8 cellular contexts compared by ENCODE assay signal in the genomic region with DNA sequence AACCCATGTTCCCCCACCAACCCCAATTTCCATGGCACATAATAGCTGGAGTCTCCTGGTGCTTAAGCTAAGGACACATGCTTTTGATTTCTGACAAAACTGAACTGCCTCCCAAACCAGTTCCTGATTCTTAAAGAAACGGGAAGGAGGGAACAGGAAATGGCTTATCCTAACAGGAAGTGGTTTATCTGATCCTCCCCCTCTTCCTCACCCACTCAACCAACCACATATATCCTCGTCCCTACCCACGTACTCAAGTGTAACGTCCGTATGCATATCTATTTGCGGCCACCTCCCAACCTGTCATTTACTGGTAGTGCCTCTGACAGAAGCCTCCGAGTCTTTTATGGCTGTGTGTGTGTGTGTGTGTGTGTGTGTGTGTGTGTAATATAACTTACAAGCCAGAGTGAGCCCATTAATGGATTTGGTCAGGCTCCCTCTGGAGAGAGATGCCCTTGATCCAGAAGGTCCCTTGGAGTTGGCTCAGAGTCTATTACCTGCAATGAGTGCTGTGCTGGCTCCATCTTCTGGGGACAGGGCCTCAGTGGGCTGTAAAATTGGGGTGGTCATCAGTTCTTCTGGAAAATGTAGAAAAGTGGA. TPM values are rescaled to one million over a fixed set of nuclear protein-coding genes. Genes with fewer than 3 reads are reported as not detected.
DNase-seq lines count a peak whose midpoint lies in the region; ATAC-seq lines count a peak whose summit lies in the region.

No MANE protein-coding gene starts in this region.

- H3K27ac ChIP-seq in mesodermal cell (ENCODE audit: low read depth, low read length, severe bottlenecking), result peak overlapping the region; percentile 47

- DNase-seq in DMS53 (lab: John Stamatoyannopoulos, UW) (peak; percentile 25), DMS53 treated with DMSO at 0.1 percent for 48 hours (lab: John Stamatoyannopoulos, UW; ENCODE audit: unreplicated experiment) (no peak), OCI-M1 (lab: John Stamatoyannopoulos, UW) (peak; percentile 93), RPMI8226 (no peak)
- DNase-seq in central memory CD4-positive, alpha-beta T cell, result peak; percentile 39

- 20 to 35% methylated on average over 1 to 4 of the region's 7 CpGs for WGBS in mesodermal cell (ENCODE audit: insufficient coverage in 2 of 2), 2 experiments

- no peaks in the 10 kb centered on the region for H3K9me3 ChIP-seq in mesodermal cell (ENCODE audit: control insufficient read depth, low read length)

- H3K36me3 ChIP-seq in mesodermal cell (ENCODE audit: control insufficient read depth, insufficient read depth, low read length), result peaks cover 32% of the 10 kb centered on the region

- no peak overlapping the region for H3K4me3 ChIP-seq in mesodermal cell (ENCODE audit: extremely low read depth, insufficient read depth, low read length, poor library complexity, severe bottlenecking)

- peaks cover 24% of the 10 kb centered on the region for H3K4me1 ChIP-seq in mesodermal cell (ENCODE audit: control insufficient read depth, insufficient read depth, low read length, poor library complexity, severe bottlenecking)

- ATAC-seq in GM18861 (IDR thresholded peaks at IDR 0.05; ENCODE audit: unreplicated experiment) (no peak), GM18520 (IDR thresholded peaks at IDR 0.05; ENCODE audit: unreplicated experiment) (no peak)

RNA-seq across cellular contexts. Expression of a gene that starts 7.7 kb away (rescaled TPM):
- 128 TPM for polyA plus RNA-seq in mesodermal cell (2013, experiment 1 of 2)
- 107 TPM for polyA plus RNA-seq in mesodermal cell (2013, experiment 2 of 2)

RNA-seq across cellular contexts. Expression of a gene that starts 23.9 kb away (rescaled TPM):
- 13.4 TPM for polyA plus RNA-seq in mesodermal cell (2013, experiment 1 of 2)
- 11.2 TPM for polyA plus RNA-seq in mesodermal cell (2013, experiment 2 of 2)

RNA-seq across cellular contexts. Expression of a gene that starts 28.5 kb away (rescaled TPM):
- 8.6 TPM for polyA plus RNA-seq in mesodermal cell (2013, experiment 1 of 2)
- polyA plus RNA-seq in mesodermal cell (2013, experiment 2 of 2), result 4.8 TPM

Comparison
In these comparisons a context has a peak if more than half of its experiments do, and no peak if none do; other contexts are left out.
1. DNase-seq: peak in DMS53 (single experiment), OCI-M1 (single experiment) and central memory CD4-positive, alpha-beta T cell (single experiment); none in DMS53 treated with DMSO at 0.1 percent for 48 hours (single experiment) and RPMI8226 (single experiment).